14 cellular contexts compared by ENCODE assay signal in genomic region chr4:189809885-189810284, GRCh38.
DNase-seq lines count a peak whose midpoint lies in the region; ATAC-seq and TF ChIP-seq lines count a peak whose summit lies in the region.
"Had no signal": no experiment of that assay in that cellular context is flagged by ENCODE, and none has a peak within 500 bp of the region (broad histone marks: within the 10 kb centered on the region; RNA-seq: fewer than 3 reads in every experiment).

No MANE protein-coding gene starts in this region.

- TF ChIP-seq POLR2A in heart left ventricle (IDR thresholded peaks at IDR 0.05) (no peak), suprapubic skin (IDR thresholded peaks at IDR 0.05) (no peak)

- H3K4me1 ChIP-seq in left ventricle myocardium inferior (peaks cover under 1% of the 10 kb centered on the region), heart left ventricle (peaks cover 0 to 2% (median 0%) of the 10 kb centered on the region in 12 donors), suprapubic skin (peaks cover 4% of the 10 kb centered on the region)
- H3K4me1 ChIP-seq: A549, HAP-1 had no signal

- H3K27ac ChIP-seq in left ventricle myocardium inferior (replicated peaks) (no peak overlapping the region), heart left ventricle (peak overlapping the region in 1 of 12 donors; percentile 13), RWPE1 (peak overlapping the region; percentile 93), suprapubic skin (no peak overlapping the region)
- H3K27ac ChIP-seq: A549 had no signal

- no peaks in the 10 kb centered on the region for H3K36me3 Mint-ChIP-seq in dendritic cell treated with granulocyte-macrophage colony-stimulating factor and Interleukin-4, amounts not matched to agents 40 ng/mL and 50 ng/mL, for 4 days (ENCODE audit: low read depth)
- H3K36me3 Mint-ChIP-seq: CD14-positive monocyte; CD8-positive, alpha-beta T cell had no signal

- H3K9me3 ChIP-seq in left ventricle myocardium inferior (replicated peaks) (peaks cover 17% of the 10 kb centered on the region), heart left ventricle (peaks cover 0 to 7% (median 0%) of the 10 kb centered on the region in 12 donors), suprapubic skin (peaks cover 4% of the 10 kb centered on the region)
- H3K9me3 ChIP-seq: A549 had no signal

- peaks cover 34% of the 10 kb centered on the region for H3K9me3 Mint-ChIP-seq in dendritic cell treated with granulocyte-macrophage colony-stimulating factor and Interleukin-4, amounts not matched to agents 40 ng/mL and 50 ng/mL, for 4 days

- intact Hi-C loops in left ventricle myocardium inferior (cut with micrococcal nuclease), result no loop called here
- intact Hi-C loops in heart left ventricle (cut with DNase I), result loop anchor here in 1 of 10 donors (10.0 kb wide), 1 partner anchor 95 kb away; no protein-coding TSS in a partner anchor
- intact Hi-C loops in dendritic cell treated with granulocyte-macrophage colony-stimulating factor and Interleukin-4, amounts not matched to agents 40 ng/mL and 50 ng/mL, for 4 days (cut with micrococcal nuclease), result no loop called here

- peak overlapping the region; percentile 21 for H3K4me3 Mint-ChIP-seq in dendritic cell treated with granulocyte-macrophage colony-stimulating factor and Interleukin-4, amounts not matched to agents 40 ng/mL and 50 ng/mL, for 4 days
- H3K4me3 Mint-ChIP-seq: CD14-positive monocyte; CD8-positive, alpha-beta T cell; IgD-negative memory B cell had no signal

- H3K27me3 ChIP-seq in left ventricle myocardium inferior (ENCODE audit: low read depth), result no peaks in the 10 kb centered on the region
- no peaks in the 10 kb centered on the region for H3K27me3 ChIP-seq in heart left ventricle
- no peaks in the 10 kb centered on the region for H3K27me3 ChIP-seq in suprapubic skin

- TF ChIP-seq CTCF in left ventricle myocardium inferior (IDR thresholded peaks at IDR 0.05; ENCODE audit: borderline replicate concordance) (no peak), heart left ventricle (IDR thresholded peaks at IDR 0.05) (no peak), RWPE1 (conservative IDR thresholded peaks at IDR 0.05; ENCODE audit: low read depth) (no peak), suprapubic skin (IDR thresholded peaks at IDR 0.05) (no peak)

- CTCF ChIA-PET in RWPE1 (lab: Yijun Ruan, JAX), result interaction anchor here (0.6 to 1.2 kb wide), 2 partner anchors 131 to 1339 kb away, joined by 3 to 5 read pairs; partner anchors contain the start of gene FRG1

- H3K27me3 Mint-ChIP-seq in dendritic cell treated with granulocyte-macrophage colony-stimulating factor and Interleukin-4, amounts not matched to agents 40 ng/mL and 50 ng/mL, for 4 days, result peaks cover 12% of the 10 kb centered on the region

- H3K27ac Mint-ChIP-seq in dendritic cell treated with granulocyte-macrophage colony-stimulating factor and Interleukin-4, amounts not matched to agents 40 ng/mL and 50 ng/mL, for 4 days, result no peak overlapping the region
- H3K27ac Mint-ChIP-seq: CD14-positive monocyte; CD8-positive, alpha-beta T cell; IgD-negative memory B cell had no signal

- H3K36me3 ChIP-seq in left ventricle myocardium inferior (no peaks in the 10 kb centered on the region), heart left ventricle (no peaks in the 10 kb centered on the region), suprapubic skin (no peaks in the 10 kb centered on the region)
- H3K36me3 ChIP-seq: HAP-1 had no signal

- no peak for DNase-seq in left ventricle myocardium inferior
- DNase-seq in heart left ventricle, result no peak
- DNase-seq in RWPE1 (ENCODE audit: low spot score), result no peak
- no peak for DNase-seq in suprapubic skin (ENCODE audit: low spot score in 2 of 2)
- no peak for DNase-seq in NCI-H345 (lab: John Stamatoyannopoulos, UW)
- DNase-seq: CD8-positive, alpha-beta T cell; COR-L47; DMS53 had no signal

- peak overlapping the region; percentile 36 for H3K4me3 ChIP-seq in left ventricle myocardium inferior
- peak overlapping the region in 5 of 12 donors; percentile 14 to 35 (median 21) for H3K4me3 ChIP-seq in heart left ventricle
- peak overlapping the region; percentile 31 for H3K4me3 ChIP-seq in suprapubic skin
- H3K4me3 ChIP-seq: A549, HAP-1 had no signal

- POLR2A ChIA-PET in RWPE1 (lab: Yijun Ruan, JAX; ENCODE audit: low non-redundant PET), result no interaction called here

- no peak for TF ChIP-seq EP300 in suprapubic skin (IDR thresholded peaks at IDR 0.05)

- 42 to 55% (median 46%) methylated on average over 10 of the region's 10 CpGs for WGBS in heart left ventricle, 4 donors
- 75% methylated on average over 10 of the region's 10 CpGs for WGBS in suprapubic skin

- ATAC-seq in heart left ventricle (no peak), GM21526 (IDR thresholded peaks at IDR 0.05; ENCODE audit: low FRiP score, unreplicated experiment) (no peak)
- ATAC-seq: A549; CD8-positive, alpha-beta T cell had no signal

- no peaks in the 10 kb centered on the region for H3K4me1 Mint-ChIP-seq in dendritic cell treated with granulocyte-macrophage colony-stimulating factor and Interleukin-4, amounts not matched to agents 40 ng/mL and 50 ng/mL, for 4 days (ENCODE audit: low read depth)
- H3K4me1 Mint-ChIP-seq: CD14-positive monocyte, IgD-negative memory B cell had no signal
